In genomic region chr7:39490296-39490695, GRCh38 we compare ENCODE assay signal across 25 cellular contexts.
"Had no signal": no experiment of that assay in that cellular context is flagged by ENCODE, and none has a peak within 500 bp of the region (broad histone marks: within the 10 kb centered on the region; RNA-seq: fewer than 3 reads in every experiment).

No MANE protein-coding gene starts in this region.

- DNase-seq: stimulated activated CD4-positive, alpha-beta T cell treated with anti-CD3 and anti-CD28 coated beads, Interleukin-2, amount 100 ng/mL, for 48 hours; stimulated activated CD4-positive, alpha-beta T cell treated with anti-CD3 and anti-CD28 coated beads, Interleukin-4, amount 100 ng/mL, for 1 hour; stimulated activated CD4-positive, alpha-beta T cell treated with anti-CD3 and anti-CD28 coated beads, Interleukin-4, amount 100 ng/mL, for 24 hours; stimulated activated CD4-positive, alpha-beta T cell treated with anti-CD3 and anti-CD28 coated beads, Interleukin-4, amount 100 ng/mL, for 4 hours; stimulated activated CD8-positive, alpha-beta memory T cell treated with anti-CD3 and anti-CD28 coated beads, Interleukin-4, amount 100 ng/mL, for 48 hours; stimulated activated naive B cell treated with anti-CD40 and anti-IgM and Interleukin-4, amounts not matched to agents 10 μg/mL and 1 μg/mL and 100 μg/mL, for 72 hours; stimulated activated naive CD4-positive, alpha-beta T cell; stimulated activated naive CD4-positive, alpha-beta T cell treated with Interleukin-2 at 50 U/mL for 16 hours; stimulated activated naive CD8-positive, alpha-beta T cell treated with anti-CD3 and anti-CD28 coated beads, Interleukin-15, amount 100 ng/mL, for 72 hours; stimulated activated naive CD8-positive, alpha-beta T cell treated with anti-CD3 and anti-CD28 coated beads, Interleukin-15, Interleukin-2, amounts not matched to agents 100 U/mL and 50 U/mL, for 24 hours; stomach; substantia nigra; testis; thyroid gland; tibial artery; transverse colon; trophoblast cell; upper lobe of right lung; uterus had no signal

- H3K36me3 ChIP-seq: stomach, suprapubic skin, thoracic aorta, thyroid gland, tibial artery, tibial nerve, transverse colon, upper lobe of left lung, upper lobe of right lung, uterus, vagina had no signal

- H3K4me1 ChIP-seq: stomach, suprapubic skin, testis, thyroid gland, tibial artery, tibial nerve, transverse colon, upper lobe of left lung, upper lobe of right lung, uterus, vagina had no signal

- H3K27me3 ChIP-seq: testis, thyroid gland, tibial nerve, transverse colon, upper lobe of left lung, upper lobe of right lung, uterus, vagina had no signal

- ATAC-seq: stimulated activated memory B cell treated with anti-CD40 and anti-IgM and Interleukin-4, amounts not matched to agents 10 μg/mL and 1 μg/mL and 100 μg/mL, for 72 hours; stimulated activated naive B cell treated with anti-CD40 and anti-IgM and Interleukin-4, amounts not matched to agents 10 μg/mL and 1 μg/mL and 100 μg/mL, for 72 hours; stimulated activated naive CD8-positive, alpha-beta T cell treated with anti-CD3 and anti-CD28 coated beads, Interleukin-15, amount 100 ng/mL, for 72 hours; stimulated activated naive CD8-positive, alpha-beta T cell treated with anti-CD3 and anti-CD28 coated beads, Interleukin-15, Interleukin-2, amounts not matched to agents 100 U/mL and 50 U/mL, for 24 hours; upper lobe of right lung had no signal

- H3K9me3 ChIP-seq: stomach, suprapubic skin, testis, thoracic aorta, thyroid gland, tibial artery, tibial nerve, transverse colon, upper lobe of left lung, upper lobe of right lung, uterus, vagina had no signal

- H3K27ac ChIP-seq: stomach, suprapubic skin, testis, thoracic aorta, thyroid gland, tibial artery, tibial nerve, transverse colon, upper lobe of left lung, upper lobe of right lung, uterus, vagina had no signal

- H3K4me3 ChIP-seq: stomach, suprapubic skin, testis, thoracic aorta, thyroid gland, tibial artery, tibial nerve, transverse colon, upper lobe of left lung, upper lobe of right lung, uterus, vagina had no signal
